ENCODE assay signal across 8 cellular contexts in genomic region chr7:45762225-45762994, GRCh38.
DNase-seq lines count a peak whose midpoint lies in the region; ATAC-seq and TF ChIP-seq lines count a peak whose summit lies in the region.
"Not testable (repeated sequence)": the region's sequence is repeated elsewhere in the genome, so short reads cannot be mapped to it uniquely, and the experiment has no call there.

No MANE protein-coding gene starts in this region.

- TF ChIP-seq POLR2A in IMR-90 (IDR thresholded peaks at IDR 0.05; ENCODE audit: low read depth, low read length): not testable (repeated sequence)

- peak overlapping the region; percentile 79 for H2BK15ac ChIP-seq in IMR-90 (ENCODE audit: low read depth, low read length)

- POLR2A ChIA-PET in IMR-90 (lab: Charles Lee; ENCODE audit: unreplicated experiment): not testable (repeated sequence)

- H3K9me1 ChIP-seq in IMR-90 (ENCODE audit: insufficient read depth, low read length): not testable (repeated sequence)

- H2BK20ac ChIP-seq in IMR-90 (ENCODE audit: low read depth, low read length): peak overlapping the region; percentile 85

- H3K56ac ChIP-seq in IMR-90 (ENCODE audit: extremely low read depth, insufficient read depth, low read length): peak overlapping the region; percentile 77

- not testable (repeated sequence) for H2AFZ ChIP-seq in IMR-90 (replicated peaks; ENCODE audit: low read length, poor library complexity); osteoblast (ENCODE audit: low read length)

- TF ChIP-seq CTCF in AG10803 (conservative IDR thresholded peaks at IDR 0.05; ENCODE audit: low read length); IMR-90 (conservative IDR thresholded peaks at IDR 0.05; ENCODE audit: low read depth, low read length); RWPE2 (IDR thresholded peaks at IDR 0.05; ENCODE audit: poor library complexity, severe bottlenecking); heart right ventricle (IDR thresholded peaks at IDR 0.05); osteoblast (IDR thresholded peaks at IDR 0.05; ENCODE audit: extremely low read depth, low read depth, low read length); thoracic aorta (IDR thresholded peaks at IDR 0.05): not testable (repeated sequence)

- H3K36me3 Mint-ChIP-seq in activated naive CD8-positive, alpha-beta T cell treated with anti-CD3 and anti-CD28 coated beads, Interleukin-2, amount 50 U/mL, for 24 hours (ENCODE audit: low read depth): not testable (repeated sequence)

- H3K9me3 Mint-ChIP-seq in activated naive CD8-positive, alpha-beta T cell treated with anti-CD3 and anti-CD28 coated beads, Interleukin-2, amount 50 U/mL, for 24 hours: not testable (repeated sequence)

- H3K23ac ChIP-seq in IMR-90 (ENCODE audit: low read depth, low read length): peak overlapping the region; percentile 85; the same call in 1 of the 2 replicates

- not testable (repeated sequence) for H3K27me3 ChIP-seq in IMR-90 (ENCODE audit: control insufficient read depth, insufficient read depth, low read length); RWPE2 (ENCODE audit: insufficient read depth, poor library complexity, severe bottlenecking); heart right ventricle; osteoblast (ENCODE audit: insufficient read depth, low read length); thoracic aorta (replicated peaks; ENCODE audit: insufficient read depth)

- peak overlapping the region; percentile 92 for H2BK5ac ChIP-seq in IMR-90 (ENCODE audit: low read depth, low read length, poor library complexity, severe bottlenecking)

- H2AK9ac ChIP-seq in IMR-90 (replicated peaks; ENCODE audit: low read depth, low read length, poor library complexity): not testable (repeated sequence)

- dilution Hi-C loops in IMR-90 (cut with HindIII; ENCODE audit: low sequenced_read_pairs, unreplicated experiment): not testable (repeated sequence)

- H3K9me3 ChIP-seq in IMR-90 (ENCODE audit: control insufficient read depth, insufficient read depth, low read length); RWPE2 (ENCODE audit: severe bottlenecking); heart right ventricle; osteoblast (ENCODE audit: low read depth, low read length); thoracic aorta: not testable (repeated sequence)

- WGBS in IMR-90 (ENCODE audit: extremely low coverage in 2 of 2, insufficient read length in 1 of 2), 2 experiments: no CpG with 5 or more reads among the region's 3 CpGs
- WGBS in heart right ventricle, 2 donors: 53 to 55% methylated on average over 3 of the region's 3 CpGs

- H3K18ac ChIP-seq in IMR-90 (ENCODE audit: low read depth, low read length): peak overlapping the region; percentile 79; the same call in 1 of the 2 replicates

- H3K36me3 ChIP-seq in IMR-90 (ENCODE audit: control insufficient read depth, insufficient read depth, low read length); osteoblast (ENCODE audit: insufficient read depth, low read length); thoracic aorta: not testable (repeated sequence)
- H3K36me3 ChIP-seq in RWPE2 (ENCODE audit: low read depth) (peaks cover 16% of the 10 kb centered on the region; the same call in 1 of the 2 replicates), heart right ventricle (peaks cover 0 to 15% (median 0%) of the 10 kb centered on the region in 9 donors)

- not testable (repeated sequence) for H3K4me1 ChIP-seq in IMR-90 (ENCODE audit: control insufficient read depth, insufficient read depth, low read length); RWPE2 (ENCODE audit: insufficient read depth, poor library complexity, severe bottlenecking)
- H3K4me1 ChIP-seq in heart right ventricle: peaks cover 0 to 20% (median 12%) of the 10 kb centered on the region in 9 donors
- peaks cover 27% of the 10 kb centered on the region for H3K4me1 ChIP-seq in osteoblast (ENCODE audit: insufficient read depth, low read length)
- peaks cover 13 to 19% of the 10 kb centered on the region in 2 donors for H3K4me1 ChIP-seq in thoracic aorta (ENCODE audit: control insufficient read depth in 1 of 2, low read depth in 2 of 2)

- not testable (repeated sequence) for H3K4me3 Mint-ChIP-seq in activated naive CD8-positive, alpha-beta T cell treated with anti-CD3 and anti-CD28 coated beads, Interleukin-2, amount 50 U/mL, for 24 hours

- not testable (repeated sequence) for H3K27me3 Mint-ChIP-seq in activated naive CD8-positive, alpha-beta T cell treated with anti-CD3 and anti-CD28 coated beads, Interleukin-2, amount 50 U/mL, for 24 hours

- peak overlapping the region; percentile 74; the same call in 1 of the 2 replicates for H3K4me2 ChIP-seq in IMR-90 (ENCODE audit: low read depth, low read length)
- peak overlapping the region; percentile 69 for H3K4me2 ChIP-seq in osteoblast (ENCODE audit: insufficient read depth, low read length)

- H3K4me3 ChIP-seq in AG10803 (ENCODE audit: low read length); RWPE2 (ENCODE audit: severe bottlenecking); heart right ventricle: not testable (repeated sequence)
- H3K4me3 ChIP-seq in IMR-90 (ENCODE audit: insufficient read depth, low read depth, low read length) (peak overlapping the region; percentile 30; the same call in 1 of the 2 replicates), osteoblast (ENCODE audit: insufficient read depth, low read length) (peak overlapping the region; percentile 25), thoracic aorta (peak overlapping the region; percentile 48)

- not testable (repeated sequence) for H4K5ac ChIP-seq in IMR-90 (ENCODE audit: low read depth, low read length)

- peak overlapping the region; percentile 26 for H3K27ac Mint-ChIP-seq in activated naive CD8-positive, alpha-beta T cell treated with anti-CD3 and anti-CD28 coated beads, Interleukin-2, amount 50 U/mL, for 24 hours

- peak overlapping the region; percentile 61; the same call in 1 of the 2 replicates for H4K91ac ChIP-seq in IMR-90 (ENCODE audit: insufficient read depth, low read depth, low read length)

- peak overlapping the region; percentile 81 for H2BK120ac ChIP-seq in IMR-90 (ENCODE audit: low read depth, low read length)

- CTCF ChIA-PET in IMR-90 (lab: Yijun Ruan, JAX): not testable (repeated sequence)

- H3K79me1 ChIP-seq in IMR-90 (ENCODE audit: low read depth in 1 of 2, low read length in 2 of 2): not testable (repeated sequence)

- H3K79me2 ChIP-seq in osteoblast (ENCODE audit: insufficient read depth, low read length): peaks cover 29% of the 10 kb centered on the region

- not testable (repeated sequence) for BruUV-seq in IMR-90 (replicated peaks; lab: Mats Ljungman, UMichigan)

- H3K14ac ChIP-seq in IMR-90 (replicated peaks; ENCODE audit: low read depth, low read length): peak overlapping the region; percentile 87; the same call in 1 of the 2 replicates

- in situ Hi-C loops in IMR-90 (cut with MboI; ENCODE audit: low sequenced_read_pairs): not testable (repeated sequence)

- intact Hi-C loops in IMR-90 (cut with micrococcal nuclease); heart right ventricle (cut with DNase I): not testable (repeated sequence)

- ATAC-seq in IMR-90 (ENCODE audit: low read depth) (peak; percentile 73), RWPE2 (ENCODE audit: low read depth) (peak; percentile 77; the same call in 2 of the 3 replicates), heart right ventricle (peak in 5 of 8 donors; percentile 64 to 83 (median 77))
- not testable (repeated sequence) for ATAC-seq in activated naive CD8-positive, alpha-beta T cell treated with anti-CD3 and anti-CD28 coated beads, Interleukin-2, amount 50 U/mL, for 24 hours; thoracic aorta (ENCODE audit: insufficient number of reproducible peaks, low FRiP score, low read depth)

- peak overlapping the region; percentile 85 to 96; a peak in 3 of 4 replicates for H4K8ac ChIP-seq in IMR-90 (ENCODE audit: low read depth in 2 of 2, low read length in 2 of 2)

- not testable (repeated sequence) for H4K20me1 ChIP-seq in IMR-90 (ENCODE audit: insufficient read depth, low read length); osteoblast (ENCODE audit: insufficient read depth, low read length)

- not testable (repeated sequence) for H3K9ac ChIP-seq in IMR-90 (ENCODE audit: low read depth, low read length)

- peak overlapping the region; percentile 89; the same call in 1 of the 2 replicates for H3K4ac ChIP-seq in IMR-90 (ENCODE audit: low read depth, low read length)

- not testable (repeated sequence) for TF ChIP-seq RAD21 in IMR-90 (IDR thresholded peaks at IDR 0.05; ENCODE audit: low read length)

- peak overlapping the region; percentile 59; the same call in 1 of the 2 replicates for H2AK5ac ChIP-seq in IMR-90 (ENCODE audit: low read depth, low read length)

- not testable (repeated sequence) for H3K4me1 Mint-ChIP-seq in activated naive CD8-positive, alpha-beta T cell treated with anti-CD3 and anti-CD28 coated beads, Interleukin-2, amount 50 U/mL, for 24 hours

- H3K27ac ChIP-seq in IMR-90 (ENCODE audit: insufficient read depth, low read length): peak overlapping the region; percentile 71
- H3K27ac ChIP-seq in RWPE2 (ENCODE audit: poor library complexity, severe bottlenecking): not testable (repeated sequence)
- H3K27ac ChIP-seq in heart right ventricle: peak overlapping the region in 9 of 10 donors; percentile 39 to 78 (median 67)
- H3K27ac ChIP-seq in osteoblast (ENCODE audit: low read depth, low read length): peak overlapping the region; percentile 99
- peak overlapping the region; percentile 66 to 74 for H3K27ac ChIP-seq in thoracic aorta

- DNase-seq in AG10803 (ENCODE audit: low read depth): peak; percentile 16
- peak; percentile 38 for DNase-seq in IMR-90
- DNase-seq in RWPE2 (ENCODE audit: low spot score); activated naive CD8-positive, alpha-beta T cell treated with anti-CD3 and anti-CD28 coated beads, Interleukin-2, amount 50 U/mL, for 24 hours; heart right ventricle; osteoblast (ENCODE audit: insufficient read length, low spot score, missing footprints); thoracic aorta (ENCODE audit: low spot score): not testable (repeated sequence)
- peak; percentile 15 for DNase-seq in dermis blood vessel endothelial cell

TF ChIP-seq in IMR-90, 13 proteins besides CTCF, POLR2A, EP300 and RAD21:
- TF ChIP-seq CEBPB (IDR thresholded peaks at IDR 0.05; ENCODE audit: low read depth, low read length) (peak; percentile 23; the same call in 1 of the 2 replicates), MAFK (IDR thresholded peaks at IDR 0.05; ENCODE audit: low read depth, low read length) (0 out of 2 replicates have a peak, but pooled peaks have one; percentile 10), BHLHE40 (IDR thresholded peaks at IDR 0.05; ENCODE audit: low read depth, low read length) (peak; percentile 52; the same call in 1 of the 2 replicates)
